Comparison of ENCODE assay signal across 15 cellular contexts in genomic region chr16:14120335-14120734, GRCh38. TPM values are rescaled to one million over a fixed set of nuclear protein-coding genes. Genes with fewer than 3 reads are reported as not detected.
DNase-seq lines count a peak whose midpoint lies in the region; ATAC-seq and TF ChIP-seq lines count a peak whose summit lies in the region.
"Had no signal": no experiment of that assay in that cellular context is flagged by ENCODE, and none has a peak within 500 bp of the region (broad histone marks: within the 10 kb centered on the region; RNA-seq: fewer than 3 reads in every experiment).

No MANE protein-coding gene starts in this region.

- no peak overlapping the region for H3K9ac ChIP-seq in endodermal cell (ENCODE audit: extremely low read depth, low read length, poor library complexity, severe bottlenecking)
- H3K9ac ChIP-seq: BLaER1, GM23248 had no signal

- H3K4me3 ChIP-seq in endodermal cell (ENCODE audit: low read length): no peak overlapping the region
- H3K4me3 ChIP-seq in GM23338: no peak overlapping the region
- H3K4me3 ChIP-seq: BLaER1, GM23248 had no signal

- WGBS in endodermal cell (ENCODE audit: insufficient coverage in 1 of 2, insufficient read length in 1 of 2), 2 experiments: 73 to 75% methylated on average over 2 to 3 of the region's 4 CpGs

- H3K36me3 ChIP-seq in endodermal cell (ENCODE audit: control insufficient read depth, insufficient read depth, low read length) (no peaks in the 10 kb centered on the region), GM23338 (ENCODE audit: insufficient read depth) (no peaks in the 10 kb centered on the region)

- H3K27ac ChIP-seq in endodermal cell (ENCODE audit: low read depth, low read length) (no peak overlapping the region), GM23338 (ENCODE audit: low read depth) (no peak overlapping the region)
- H3K27ac ChIP-seq: BLaER1, GM23248 had no signal

- H3K4me1 ChIP-seq in endodermal cell (ENCODE audit: control insufficient read depth, insufficient read depth, low read length): no peaks in the 10 kb centered on the region
- H3K4me1 ChIP-seq in GM23338 (ENCODE audit: insufficient read depth): peaks cover 14% of the 10 kb centered on the region
- H3K4me1 ChIP-seq: BLaER1 had no signal

- H3K27me3 Mint-ChIP-seq in activated naive CD8-positive, alpha-beta T cell treated with anti-CD3 and anti-CD28 coated beads, Interleukin-2, amount 50 U/mL, for 24 hours: no peaks in the 10 kb centered on the region
- H3K27me3 Mint-ChIP-seq in activated naive CD8-positive, alpha-beta T cell treated with anti-CD3 and anti-CD28 coated beads for 36 hours: no peaks in the 10 kb centered on the region
- H3K27me3 Mint-ChIP-seq in endodermal cell (ENCODE audit: insufficient read depth) (no peaks in the 10 kb centered on the region), nephron progenitor cell (ENCODE audit: low read depth, poor library complexity) (no peaks in the 10 kb centered on the region), GM23338 (ENCODE audit: insufficient read depth, low read depth, poor library complexity) (peaks cover 4% of the 10 kb centered on the region)
- no peaks in the 10 kb centered on the region for H3K27me3 Mint-ChIP-seq in stimulated activated naive B cell treated with anti-CD40 and anti-IgM and Interleukin-4, amounts not matched to agents 10 μg/mL and 1 μg/mL and 100 μg/mL, for 72 hours
- H3K27me3 Mint-ChIP-seq: CD4-positive, CD25-positive, alpha-beta regulatory T cell had no signal

- no peaks in the 10 kb centered on the region for H3F3A ChIP-seq in GM23338 (replicated peaks; ENCODE audit: low read depth)

- no peaks in the 10 kb centered on the region for H3K9me3 ChIP-seq in endodermal cell (ENCODE audit: control insufficient read depth, low read length)

- H3K9me2 ChIP-seq in GM23338 (ENCODE audit: insufficient read depth): no peaks in the 10 kb centered on the region

- DNase-seq in activated naive CD8-positive, alpha-beta T cell treated with anti-CD3 and anti-CD28 coated beads, Interleukin-2, amount 50 U/mL, for 24 hours: no peak
- no peak for DNase-seq in activated naive CD8-positive, alpha-beta T cell treated with anti-CD3 and anti-CD28 coated beads for 36 hours
- DNase-seq in endodermal cell (no peak), nephron progenitor cell (no peak), GM23338 (ENCODE audit: low spot score) (no peak)
- no peak for DNase-seq in stimulated activated naive B cell treated with anti-CD40 and anti-IgM and Interleukin-4, amounts not matched to agents 10 μg/mL and 1 μg/mL and 100 μg/mL, for 72 hours
- DNase-seq: 8988T; AML-193; Calu3; CD4-positive, CD25-positive, alpha-beta regulatory T cell; DMS79; GM23248; H7 had no signal

- peaks cover 81% of the 10 kb centered on the region for H3K79me2 ChIP-seq in GM23338 (replicated peaks; ENCODE audit: insufficient read depth)

- H3K27me3 ChIP-seq in endodermal cell (ENCODE audit: control insufficient read depth, insufficient read depth, low read length, poor library complexity, severe bottlenecking) (no peaks in the 10 kb centered on the region), GM23338 (ENCODE audit: insufficient read depth) (no peaks in the 10 kb centered on the region)
- H3K27me3 ChIP-seq: BLaER1 had no signal

- H3K36me3 Mint-ChIP-seq in activated naive CD8-positive, alpha-beta T cell treated with anti-CD3 and anti-CD28 coated beads, Interleukin-2, amount 50 U/mL, for 24 hours (ENCODE audit: low read depth): peaks cover 8% of the 10 kb centered on the region
- H3K36me3 Mint-ChIP-seq in activated naive CD8-positive, alpha-beta T cell treated with anti-CD3 and anti-CD28 coated beads for 36 hours: peaks cover 15% of the 10 kb centered on the region
- H3K36me3 Mint-ChIP-seq in endodermal cell (ENCODE audit: low read depth): peaks cover 11% of the 10 kb centered on the region
- H3K36me3 Mint-ChIP-seq in nephron progenitor cell (ENCODE audit: low read depth): peaks cover 35% of the 10 kb centered on the region
- H3K36me3 Mint-ChIP-seq in stimulated activated naive B cell treated with anti-CD40 and anti-IgM and Interleukin-4, amounts not matched to agents 10 μg/mL and 1 μg/mL and 100 μg/mL, for 72 hours: peaks cover 16 to 32% of the 10 kb centered on the region in 2 donors
- peaks cover 8% of the 10 kb centered on the region; the same call in 2 of the 3 replicates for H3K36me3 Mint-ChIP-seq in GM23338 (ENCODE audit: low read depth)

- no peak for ATAC-seq in activated naive CD8-positive, alpha-beta T cell treated with anti-CD3 and anti-CD28 coated beads, Interleukin-2, amount 50 U/mL, for 24 hours
- no peak for ATAC-seq in stimulated activated naive B cell treated with anti-CD40 and anti-IgM and Interleukin-4, amounts not matched to agents 10 μg/mL and 1 μg/mL and 100 μg/mL, for 72 hours (replicated peaks)
- ATAC-seq in GM23338 (no peak), HG03095 (IDR thresholded peaks at IDR 0.05; ENCODE audit: unreplicated experiment) (no peak)

- H3K9me3 Mint-ChIP-seq in activated naive CD8-positive, alpha-beta T cell treated with anti-CD3 and anti-CD28 coated beads, Interleukin-2, amount 50 U/mL, for 24 hours: peaks cover 9% of the 10 kb centered on the region
- H3K9me3 Mint-ChIP-seq in activated naive CD8-positive, alpha-beta T cell treated with anti-CD3 and anti-CD28 coated beads for 36 hours: peaks cover 1% of the 10 kb centered on the region
- peaks cover 4% of the 10 kb centered on the region for H3K9me3 Mint-ChIP-seq in endodermal cell
- H3K9me3 Mint-ChIP-seq in nephron progenitor cell: peaks cover 11% of the 10 kb centered on the region
- H3K9me3 Mint-ChIP-seq in stimulated activated naive B cell treated with anti-CD40 and anti-IgM and Interleukin-4, amounts not matched to agents 10 μg/mL and 1 μg/mL and 100 μg/mL, for 72 hours: peaks cover 0 to 9% of the 10 kb centered on the region in 2 donors
- no peaks in the 10 kb centered on the region for H3K9me3 Mint-ChIP-seq in GM23338

- no peak overlapping the region for H3K4me2 ChIP-seq in GM23338
- H3K4me2 ChIP-seq: BLaER1 had no signal

- no peak for TF ChIP-seq CTCF in endodermal cell (conservative IDR thresholded peaks at IDR 0.05)
- TF ChIP-seq CTCF in nephron progenitor cell (IDR thresholded peaks at IDR 0.05): no peak
- TF ChIP-seq CTCF in GM23338 (conservative IDR thresholded peaks at IDR 0.05; ENCODE audit: low read depth in 2 of 2): no peak

- peak overlapping the region; percentile 17 for H3K27ac Mint-ChIP-seq in activated naive CD8-positive, alpha-beta T cell treated with anti-CD3 and anti-CD28 coated beads, Interleukin-2, amount 50 U/mL, for 24 hours
- H3K27ac Mint-ChIP-seq in activated naive CD8-positive, alpha-beta T cell treated with anti-CD3 and anti-CD28 coated beads for 36 hours: no peak overlapping the region
- H3K27ac Mint-ChIP-seq in endodermal cell (peak overlapping the region; percentile 46), nephron progenitor cell (peak overlapping the region; percentile 8), GM23338 (no peak overlapping the region)
- H3K27ac Mint-ChIP-seq in stimulated activated naive B cell treated with anti-CD40 and anti-IgM and Interleukin-4, amounts not matched to agents 10 μg/mL and 1 μg/mL and 100 μg/mL, for 72 hours: peak overlapping the region; percentile 92

- peaks cover 17% of the 10 kb centered on the region for H3K4me1 Mint-ChIP-seq in activated naive CD8-positive, alpha-beta T cell treated with anti-CD3 and anti-CD28 coated beads, Interleukin-2, amount 50 U/mL, for 24 hours
- peaks cover 20% of the 10 kb centered on the region for H3K4me1 Mint-ChIP-seq in activated naive CD8-positive, alpha-beta T cell treated with anti-CD3 and anti-CD28 coated beads for 36 hours
- H3K4me1 Mint-ChIP-seq in endodermal cell (peaks cover 16% of the 10 kb centered on the region), nephron progenitor cell (peaks cover 18% of the 10 kb centered on the region), GM23338 (peaks cover 13% of the 10 kb centered on the region; the same call in 2 of the 3 replicates)
- peaks cover 29 to 61% of the 10 kb centered on the region in 2 donors for H3K4me1 Mint-ChIP-seq in stimulated activated naive B cell treated with anti-CD40 and anti-IgM and Interleukin-4, amounts not matched to agents 10 μg/mL and 1 μg/mL and 100 μg/mL, for 72 hours

- H4K20me1 ChIP-seq in GM23338 (replicated peaks; ENCODE audit: insufficient read depth): peaks cover 22% of the 10 kb centered on the region

- H3K4me3 Mint-ChIP-seq in activated naive CD8-positive, alpha-beta T cell treated with anti-CD3 and anti-CD28 coated beads, Interleukin-2, amount 50 U/mL, for 24 hours: no peak overlapping the region
- no peak overlapping the region for H3K4me3 Mint-ChIP-seq in activated naive CD8-positive, alpha-beta T cell treated with anti-CD3 and anti-CD28 coated beads for 36 hours
- H3K4me3 Mint-ChIP-seq in endodermal cell (no peak overlapping the region), nephron progenitor cell (no peak overlapping the region), GM23338 (no peak overlapping the region)
- H3K4me3 Mint-ChIP-seq in stimulated activated naive B cell treated with anti-CD40 and anti-IgM and Interleukin-4, amounts not matched to agents 10 μg/mL and 1 μg/mL and 100 μg/mL, for 72 hours: peak overlapping the region; percentile 61 to 80
- H3K4me3 Mint-ChIP-seq: CD4-positive, CD25-positive, alpha-beta regulatory T cell had no signal

- H2AFZ ChIP-seq in GM23338: no peak overlapping the region
- H2AFZ ChIP-seq: GM23248 had no signal

TF ChIP-seq in GM23338, 12 proteins besides CTCF, POLR2A, EP300 and RAD21 (continues in another document):
- no peak for TF ChIP-seq EZH2 (IDR thresholded peaks at IDR 0.05; ENCODE audit: low read depth, unreplicated experiment)
- TF ChIP-seq CREB1 (CRISPR knock-in tag; IDR thresholded peaks at IDR 0.05; ENCODE audit: low read depth): no peak
- no peak for TF ChIP-seq ZNF331 (CRISPR knock-in tag; IDR thresholded peaks at IDR 0.05; ENCODE audit: low read depth)
- no peak for TF ChIP-seq NANOG (IDR thresholded peaks at IDR 0.05; ENCODE audit: borderline replicate concordance)
- TF ChIP-seq ETS1 (IDR thresholded peaks at IDR 0.05): no peak
- TF ChIP-seq JUNB (IDR thresholded peaks at IDR 0.05; ENCODE audit: unreplicated experiment): no peak

RNA-seq across cellular contexts. Expression of gene MRTFB, which starts 49.2 kb away (rescaled TPM):
- 10 to 100 TPM; 10.9 to 12.4 TPM for total RNA-seq in activated naive CD8-positive, alpha-beta T cell treated with anti-CD3 and anti-CD28 coated beads for 36 hours
- total RNA-seq in endodermal cell: 10 to 100 TPM; 49.4 to 58.6 TPM
- 25.0 TPM for polyA plus RNA-seq in endodermal cell (2013, experiment 1 of 2)
- 24.1 TPM for polyA plus RNA-seq in endodermal cell (2013, experiment 2 of 2)
- total RNA-seq in GM23338 (2014; rRNA removed; shearing (Covaris generic)): 22.2 and 22.4 TPM in 2 replicates
- 9.7 and 13.9 TPM in 2 replicates for polyA plus RNA-seq in GM23338 (2016; fragmentation: Nextera tagmentation; extraction: Ambion mirVana)

Comparison
In these comparisons a context has a peak if more than half of its experiments do, and no peak if none do; other contexts are left out.
1. H3K27ac Mint-ChIP-seq: peak in activated naive CD8-positive, alpha-beta T cell treated with anti-CD3 and anti-CD28 coated beads, Interleukin-2, amount 50 U/mL, for 24 hours (single experiment), endodermal cell (single experiment), nephron progenitor cell (single experiment) and stimulated activated naive B cell treated with anti-CD40 and anti-IgM and Interleukin-4, amounts not matched to agents 10 μg/mL and 1 μg/mL and 100 μg/mL, for 72 hours (single experiment); none in activated naive CD8-positive, alpha-beta T cell treated with anti-CD3 and anti-CD28 coated beads for 36 hours (single experiment) and GM23338 (single experiment).
2. H3K4me3 Mint-ChIP-seq: peak in stimulated activated naive B cell treated with anti-CD40 and anti-IgM and Interleukin-4, amounts not matched to agents 10 μg/mL and 1 μg/mL and 100 μg/mL, for 72 hours (2 of 2); none in activated naive CD8-positive, alpha-beta T cell treated with anti-CD3 and anti-CD28 coated beads, Interleukin-2, amount 50 U/mL, for 24 hours (single experiment), activated naive CD8-positive, alpha-beta T cell treated with anti-CD3 and anti-CD28 coated beads for 36 hours (single experiment), endodermal cell (single experiment), nephron progenitor cell (single experiment) and GM23338 (single experiment).